In the genomic region with DNA sequence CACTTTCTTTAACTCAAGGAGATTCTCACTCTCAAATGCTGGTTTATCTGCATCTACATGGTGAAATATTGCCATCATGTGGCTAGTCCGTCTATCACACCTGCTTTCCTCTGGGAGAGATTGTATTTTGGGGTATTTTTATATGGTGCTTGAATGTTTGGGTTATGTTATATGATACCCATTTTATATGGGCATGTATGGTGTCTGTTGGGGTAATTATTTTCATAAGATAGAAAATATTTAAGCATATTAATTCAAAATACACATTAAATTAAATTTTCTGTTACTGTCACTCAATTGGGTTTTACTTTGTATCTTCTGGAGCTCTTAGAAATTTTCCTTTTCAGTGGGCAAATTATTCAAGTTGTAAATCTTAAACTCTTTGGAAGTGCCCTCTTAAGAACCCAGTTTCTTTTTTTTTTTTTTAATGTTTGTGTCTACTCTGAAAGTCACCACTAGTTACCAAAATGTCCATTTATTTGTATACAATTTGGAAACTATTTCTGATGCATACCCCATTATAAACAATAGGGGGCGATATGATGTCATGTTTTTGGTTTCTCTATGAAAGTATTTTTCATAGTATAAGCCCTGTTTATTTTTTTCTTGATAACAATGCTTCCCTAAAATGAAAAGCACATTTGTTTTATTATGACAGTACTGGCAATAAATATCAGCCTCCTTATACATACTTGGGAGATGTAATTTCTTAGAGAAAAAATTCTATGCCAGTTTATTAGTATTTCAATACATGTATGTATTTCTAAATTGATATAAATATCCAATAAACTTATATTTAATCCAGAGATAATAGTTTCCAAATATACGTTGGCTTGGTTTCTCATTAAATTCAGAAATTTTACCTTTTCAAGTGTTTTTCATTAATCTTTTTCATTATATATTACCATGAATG, we compare ENCODE assay signal across 8 cellular contexts. TPM values are rescaled to one million over a fixed set of nuclear protein-coding genes. Genes with fewer than 3 reads are reported as not detected.
DNase-seq lines count a peak whose midpoint lies in the region; ATAC-seq, FAIRE-seq and TF ChIP-seq lines count a peak whose summit lies in the region.

No MANE protein-coding gene starts in this region.

- intact Hi-C loops in Calu3 (cut with micrococcal nuclease; ENCODE audit: unreplicated experiment) (loop anchor here (1.0 to 10.0 kb wide), 11 partner anchors 51 to 1436 kb away; a partner anchor contains a TSS), vagina (cut with DNase I) (no loop called here)

- H3K36me3 ChIP-seq in astrocyte (ENCODE audit: insufficient read depth, low read length) (no peaks in the 10 kb centered on the region), vagina (no peaks in the 10 kb centered on the region)
- H3K36me3 ChIP-seq in effector memory CD4-positive, alpha-beta T cell (ENCODE audit: control insufficient read depth, insufficient read depth, low read length), result no peaks in the 10 kb centered on the region

- H3K36me3 Mint-ChIP-seq in Calu3 (ENCODE audit: insufficient read depth, unreplicated experiment), result no peaks in the 10 kb centered on the region
- H3K36me3 Mint-ChIP-seq in astrocyte (ENCODE audit: low read depth, unreplicated experiment), result no peaks in the 10 kb centered on the region

- H3K27me3 Mint-ChIP-seq in Calu3 (ENCODE audit: unreplicated experiment) (no peaks in the 10 kb centered on the region), astrocyte (ENCODE audit: low read depth, unreplicated experiment) (no peaks in the 10 kb centered on the region)

- no peaks in the 10 kb centered on the region for H3K79me2 ChIP-seq in astrocyte (ENCODE audit: insufficient read depth, low read length)

- no peaks in the 10 kb centered on the region for H3K27me3 ChIP-seq in astrocyte (ENCODE audit: insufficient read depth, low read length)
- H3K27me3 ChIP-seq in effector memory CD4-positive, alpha-beta T cell (replicated peaks; ENCODE audit: control insufficient read depth, insufficient read depth, low read length, poor library complexity, severe bottlenecking), result no peaks in the 10 kb centered on the region
- H3K27me3 ChIP-seq in vagina, result no peaks in the 10 kb centered on the region

- CTCF ChIA-PET in Calu3 (lab: Charles Lee), result interaction anchor here (0.9 to 1.2 kb wide), 3 partner anchors 47 to 60 kb away, joined by 3 to 5 read pairs (median 3); no protein-coding TSS in a partner anchor

- H3K4me2 ChIP-seq in astrocyte (ENCODE audit: low read length), result no peak overlapping the region

- no peaks in the 10 kb centered on the region for H4K20me1 ChIP-seq in astrocyte (ENCODE audit: insufficient read depth, low read length)

- H3K9me3 Mint-ChIP-seq in Calu3 (ENCODE audit: low read depth, unreplicated experiment) (no peaks in the 10 kb centered on the region), astrocyte (ENCODE audit: unreplicated experiment) (no peaks in the 10 kb centered on the region)

- H3K9me3 ChIP-seq in astrocyte (ENCODE audit: insufficient read depth, low read depth, low read length) (no peaks in the 10 kb centered on the region), vagina (no peaks in the 10 kb centered on the region)
- no peaks in the 10 kb centered on the region for H3K9me3 ChIP-seq in effector memory CD4-positive, alpha-beta T cell (ENCODE audit: control insufficient read depth, low read length)

- H3K4me3 ChIP-seq in astrocyte (ENCODE audit: insufficient read depth, low read depth, low read length) (no peak overlapping the region), vagina (no peak overlapping the region)
- no peak overlapping the region for H3K4me3 ChIP-seq in effector memory CD4-positive, alpha-beta T cell (ENCODE audit: insufficient read depth, low read depth, low read length, poor library complexity, severe bottlenecking)

- ATAC-seq in GM18870 (IDR thresholded peaks at IDR 0.05; ENCODE audit: unreplicated experiment), result peak; percentile 79
- peak; percentile 84 for ATAC-seq in HG03095 (IDR thresholded peaks at IDR 0.05; ENCODE audit: unreplicated experiment)

- peak; percentile 74 for TF ChIP-seq CTCF in Calu3 (IDR thresholded peaks at IDR 0.05; ENCODE audit: unreplicated experiment)
- TF ChIP-seq CTCF in astrocyte (IDR thresholded peaks at IDR 0.05; ENCODE audit: insufficient read depth, low read depth, low read length), result peak; percentile 66
- TF ChIP-seq CTCF in vagina (IDR thresholded peaks at IDR 0.05), result peak in 1 of 3 experiments; percentile 24

- no peak overlapping the region for H3K9ac ChIP-seq in astrocyte (ENCODE audit: low read length)

- no peak overlapping the region for H3K4me3 Mint-ChIP-seq in Calu3 (ENCODE audit: low read depth, unreplicated experiment)
- no peak overlapping the region for H3K4me3 Mint-ChIP-seq in astrocyte (ENCODE audit: unreplicated experiment)

- no TSS peak for BruUV-seq in Calu3 (replicated peaks; lab: Mats Ljungman, UMichigan)

- H3K27ac Mint-ChIP-seq in Calu3 (ENCODE audit: unreplicated experiment) (no peak overlapping the region), astrocyte (ENCODE audit: unreplicated experiment) (no peak overlapping the region)

- H3K27ac ChIP-seq in astrocyte (ENCODE audit: low read depth, low read length), result no peak overlapping the region
- H3K27ac ChIP-seq in effector memory CD4-positive, alpha-beta T cell (ENCODE audit: insufficient read depth, low read length, poor library complexity, severe bottlenecking), result no peak overlapping the region
- H3K27ac ChIP-seq in vagina, result no peak overlapping the region

- TF ChIP-seq POLR2A in vagina (IDR thresholded peaks at IDR 0.05), result no peak

- FAIRE-seq in astrocyte (lab: Jason Lieb, UNC), result peak; percentile 69

- no peak overlapping the region for H2AFZ ChIP-seq in astrocyte (ENCODE audit: low read depth, low read length)

- H3K4me1 Mint-ChIP-seq in Calu3 (ENCODE audit: low read depth, unreplicated experiment) (no peaks in the 10 kb centered on the region), astrocyte (ENCODE audit: low read depth, unreplicated experiment) (no peaks in the 10 kb centered on the region)

- H3K4me1 ChIP-seq in astrocyte (ENCODE audit: insufficient read depth, low read length) (no peaks in the 10 kb centered on the region), vagina (no peaks in the 10 kb centered on the region)
- no peaks in the 10 kb centered on the region for H3K4me1 ChIP-seq in effector memory CD4-positive, alpha-beta T cell (ENCODE audit: control insufficient read depth, insufficient read depth, low read length, poor library complexity, severe bottlenecking)

- peak; percentile 56 for DNase-seq in Calu3
- peak; percentile 28 for DNase-seq in NCI-H2196 treated with DMSO at 0.1 percent for 48 hours (lab: John Stamatoyannopoulos, UW; ENCODE audit: unreplicated experiment)
- peak; percentile 10 for DNase-seq in astrocyte (ENCODE audit: low read depth)
- DNase-seq in kidney tubule cell (ENCODE audit: low spot score), result peak; percentile 45
- DNase-seq in effector memory CD4-positive, alpha-beta T cell, result no peak
- DNase-seq in vagina (ENCODE audit: extremely low spot score in 2 of 2), result no peak

RNA-seq across cellular contexts. Expression of a gene that starts 36.1 kb away (rescaled TPM):
- not detected in 2 replicates for total RNA-seq in Calu3 (2022)
- not detected in 2 replicates for total RNA-seq in astrocyte
- not detected for total RNA-seq in vagina

Comparison
In these comparisons a context has a peak if more than half of its experiments do, and no peak if none do; other contexts are left out.
1. DNase-seq: peak in Calu3 (single experiment), NCI-H2196 treated with DMSO at 0.1 percent for 48 hours (single experiment), astrocyte (single experiment) and kidney tubule cell (single experiment); none in effector memory CD4-positive, alpha-beta T cell (0 of 3) and vagina (0 of 2).